In genomic region chr9:20929276-20929675, GRCh38 we compare ENCODE assay signal across 19 cellular contexts.
DNase-seq lines count a peak whose midpoint lies in the region; TF ChIP-seq lines count a peak whose summit lies in the region.
"Had no signal": no experiment of that assay in that cellular context is flagged by ENCODE, and none has a peak within 500 bp of the region (broad histone marks: within the 10 kb centered on the region; RNA-seq: fewer than 3 reads in every experiment).

No MANE protein-coding gene starts in this region.

- TF ChIP-seq CTCF in VCaP (conservative IDR thresholded peaks at IDR 0.05): no peak

- DNase-seq in dermis blood vessel endothelial cell (peak; percentile 43), medulla oblongata (ENCODE audit: extremely low spot score) (peak; percentile 16), superior temporal gyrus (ENCODE audit: extremely low spot score) (peak; percentile 46), KBM-7 (no peak), GM19240 (ENCODE audit: insufficient read length, low spot score) (no peak)
- no peak for DNase-seq in activated CD4-positive, CD25-positive, alpha-beta regulatory T cell (lab: John Stamatoyannopoulos, UW)
- DNase-seq: CD8-positive, alpha-beta memory T cell; DMS53; EL; H7; HFFc6; NCI-H1417; NCI-H187; NCI-H2107; NCI-H526 treated with DMSO at 0.1 percent for 48 hours; NK-92 treated with Interleukin-12 subunit alpha and Interleukin-12 subunit beta, amount 100 ng/mL, for 24 hours; Peyer's patch had no signal

- peak overlapping the region; percentile 25 for H3K27ac ChIP-seq in VCaP
- H3K27ac ChIP-seq: KMS-11, Peyer's patch had no signal

- in situ Hi-C loops in KBM-7 (cut with MboI; ENCODE audit: low pct_unique_long_range_greater_than_20kb, low sequenced_read_pairs): loop anchor here (25.0 kb wide), 3 partner anchors 108 to 992 kb away; partner anchors contain the start of gene HACD4

Comparison
In these comparisons a context has a peak if more than half of its experiments do, and no peak if none do; other contexts are left out.
1. DNase-seq: peak in dermis blood vessel endothelial cell (single experiment), medulla oblongata (single experiment) and superior temporal gyrus (single experiment); none in KBM-7 (single experiment), GM19240 (single experiment) and activated CD4-positive, CD25-positive, alpha-beta regulatory T cell (0 of 4).